In the genomic region with DNA sequence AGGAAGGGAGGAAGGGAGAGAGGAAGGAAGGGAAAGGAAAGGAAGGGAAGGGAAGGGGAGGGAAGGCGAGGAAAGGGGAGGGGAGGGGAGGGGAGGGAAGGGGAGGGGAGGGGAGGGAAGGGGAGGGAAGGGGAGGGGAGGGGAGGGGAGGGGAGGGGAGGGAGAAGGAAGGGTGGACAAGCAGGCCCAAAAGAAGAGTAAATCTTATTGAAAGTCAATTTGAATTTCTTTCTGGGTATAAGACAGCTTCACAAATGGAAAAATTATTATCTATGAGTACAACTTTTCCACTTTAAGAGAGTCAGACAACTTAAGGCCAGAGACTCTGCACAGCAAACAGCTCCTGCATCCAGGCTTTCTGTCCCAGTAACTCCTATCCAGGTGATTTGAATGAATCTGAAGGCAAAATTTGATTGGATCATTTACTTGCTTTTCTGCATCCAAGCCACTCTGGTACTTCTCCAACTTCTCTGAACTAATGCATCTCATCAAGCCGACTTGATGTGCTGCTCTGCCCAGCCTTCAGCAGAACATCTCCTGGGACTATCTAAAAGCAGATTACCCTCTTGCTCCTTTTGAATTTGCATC, we compare ENCODE assay signal across 6 cellular contexts.
"Had no signal": no experiment of that assay in that cellular context is flagged by ENCODE, and none has a peak within 500 bp of the region (broad histone marks: within the 10 kb centered on the region; RNA-seq: fewer than 3 reads in every experiment).

No MANE protein-coding gene starts in this region.

- ATAC-seq: K562 had no signal

- H3K27ac ChIP-seq: HL-60 had no signal

- DNase-seq: IMR-90, KBM-7, KG1 had no signal

- H3K4me3 ChIP-seq: K562 had no signal

- FAIRE-seq: HTR-8/SVneo had no signal
